29 cellular contexts compared by ENCODE assay signal in the genomic region with DNA sequence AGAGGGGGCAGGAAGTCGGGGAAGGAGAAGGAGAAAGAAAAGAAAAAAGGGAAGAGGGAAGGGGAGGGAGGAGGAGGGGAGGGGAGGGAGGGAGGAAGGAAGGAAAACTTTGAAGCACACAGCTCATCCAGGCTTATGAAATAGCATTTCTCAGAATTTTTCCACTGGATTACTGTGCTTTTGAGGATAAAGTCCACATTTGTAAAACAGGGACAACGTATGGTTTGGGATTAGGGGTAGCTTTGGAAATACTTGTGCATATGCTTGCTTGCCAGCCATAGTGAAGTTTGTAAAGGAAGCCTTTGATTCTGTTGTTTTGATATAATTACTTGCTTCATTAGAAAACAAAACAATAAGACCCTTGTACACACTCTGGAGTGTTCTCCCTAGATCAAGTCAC.
"Had no signal": no experiment of that assay in that cellular context is flagged by ENCODE, and none has a peak within 500 bp of the region (broad histone marks: within the 10 kb centered on the region; RNA-seq: fewer than 3 reads in every experiment).

No MANE protein-coding gene starts in this region.

- H3K4me1 Mint-ChIP-seq: activated CD4-positive, alpha-beta T cell treated with anti-CD3 and anti-CD28 coated beads for 36 hours; central memory CD8-positive, alpha-beta T cell; naive thymus-derived CD4-positive, alpha-beta T cell; stimulated activated naive B cell treated with anti-CD40 and anti-IgM and Interleukin-4, amounts not matched to agents 10 μg/mL and 1 μg/mL and 100 μg/mL, for 72 hours had no signal

- H3K27me3 ChIP-seq: gastroesophageal sphincter, stomach, thyroid gland, upper lobe of left lung, vagina had no signal

- H3K9me3 ChIP-seq: gastroesophageal sphincter, stomach, thyroid gland, upper lobe of left lung, vagina had no signal

- DNase-seq: activated CD4-positive, alpha-beta T cell treated with anti-CD3 and anti-CD28 coated beads for 36 hours; activated CD4-positive, alpha-beta T cell treated with anti-CD3 and anti-CD28 coated beads, Interleukin-2, amount 50 U/mL, for 4 hours; activated CD4-positive, CD25-positive, alpha-beta regulatory T cell; activated naive CD4-positive, alpha-beta T cell; activated T-cell treated with anti-CD3 and anti-CD28 coated beads for 4 hours; activated T-cell treated with anti-CD3 and anti-CD28 coated beads, Interleukin-2, amount 50 U/mL, for 72 hours; anterior cingulate cortex; erythroblast; hippocampal formation; left cardiac atrium; left ventricle myocardium superior; midbrain; naive thymus-derived CD4-positive, alpha-beta T cell; occipital lobe; posterior cingulate gyrus; stimulated activated naive B cell treated with anti-CD40 and anti-IgM and Interleukin-4, amounts not matched to agents 10 μg/mL and 1 μg/mL and 100 μg/mL, for 72 hours; stomach; T-helper 1 cell; thyroid gland; upper lobe of left lung had no signal

- H3K4me3 ChIP-seq: gastroesophageal sphincter, skin epidermis, stomach, thyroid gland, upper lobe of left lung, vagina had no signal

- H3K27me3 Mint-ChIP-seq: central memory CD8-positive, alpha-beta T cell; dendritic cell treated with granulocyte-macrophage colony-stimulating factor and Interleukin-4, amounts not matched to agents 40 ng/mL and 50 ng/mL, for 4 days; naive thymus-derived CD4-positive, alpha-beta T cell; stimulated activated naive B cell treated with anti-CD40 and anti-IgM and Interleukin-4, amounts not matched to agents 10 μg/mL and 1 μg/mL and 100 μg/mL, for 72 hours had no signal

- H3K27ac ChIP-seq: gastroesophageal sphincter, skin epidermis, stomach, thyroid gland, upper lobe of left lung, vagina had no signal

- H3K4me1 ChIP-seq: thyroid gland, vagina had no signal

- H3K4me3 Mint-ChIP-seq: activated CD4-positive, alpha-beta T cell treated with anti-CD3 and anti-CD28 coated beads for 36 hours; activated T-cell treated with anti-CD3 and anti-CD28 coated beads, Interleukin-2, amount 50 U/mL, for 72 hours; central memory CD8-positive, alpha-beta T cell; dendritic cell treated with granulocyte-macrophage colony-stimulating factor and Interleukin-4, amounts not matched to agents 40 ng/mL and 50 ng/mL, for 4 days; naive thymus-derived CD4-positive, alpha-beta T cell; neural crest cell; stimulated activated naive B cell treated with anti-CD40 and anti-IgM and Interleukin-4, amounts not matched to agents 10 μg/mL and 1 μg/mL and 100 μg/mL, for 72 hours; T-helper 2 cell treated with Interferon-gamma antibody and Interleukin-4, amounts not matched to agents 5 μg/mL and 100 μg/mL, for 36 hours had no signal

- H3K36me3 ChIP-seq: gastroesophageal sphincter, stomach, thyroid gland, upper lobe of left lung, vagina had no signal

- H3K9me3 Mint-ChIP-seq: activated naive CD4-positive, alpha-beta T cell treated with anti-CD3 and anti-CD28 coated beads, Interleukin-2, amount 50 U/mL, for 72 hours; activated T-cell treated with anti-CD3 and anti-CD28 coated beads, Interleukin-2, amount 50 U/mL, for 72 hours; central memory CD8-positive, alpha-beta T cell; dendritic cell treated with granulocyte-macrophage colony-stimulating factor and Interleukin-4, amounts not matched to agents 40 ng/mL and 50 ng/mL, for 4 days; T-helper 2 cell treated with Interferon-gamma antibody and Interleukin-4, amounts not matched to agents 5 μg/mL and 100 μg/mL, for 36 hours had no signal

- H3K27ac Mint-ChIP-seq: activated CD4-positive, alpha-beta T cell treated with anti-CD3 and anti-CD28 coated beads for 36 hours; activated naive CD4-positive, alpha-beta T cell treated with anti-CD3 and anti-CD28 coated beads, Interleukin-2, amount 50 U/mL, for 72 hours; activated T-cell treated with anti-CD3 and anti-CD28 coated beads, Interleukin-2, amount 50 U/mL, for 72 hours; dendritic cell treated with granulocyte-macrophage colony-stimulating factor and Interleukin-4, amounts not matched to agents 40 ng/mL and 50 ng/mL, for 4 days; naive thymus-derived CD4-positive, alpha-beta T cell; stimulated activated naive B cell treated with anti-CD40 and anti-IgM and Interleukin-4, amounts not matched to agents 10 μg/mL and 1 μg/mL and 100 μg/mL, for 72 hours; T-helper 2 cell treated with Interferon-gamma antibody and Interleukin-4, amounts not matched to agents 5 μg/mL and 100 μg/mL, for 36 hours had no signal

- ATAC-seq: activated CD4-positive, alpha-beta T cell treated with anti-CD3 and anti-CD28 coated beads for 36 hours; activated naive CD4-positive, alpha-beta T cell treated with anti-CD3 and anti-CD28 coated beads, Interleukin-2, amount 50 U/mL, for 72 hours; activated T-cell treated with anti-CD3 and anti-CD28 coated beads, Interleukin-2, amount 50 U/mL, for 72 hours; gastroesophageal sphincter; left cardiac atrium; left ventricle myocardium superior; naive thymus-derived CD4-positive, alpha-beta T cell; sciatic nerve; stimulated activated naive B cell treated with anti-CD40 and anti-IgM and Interleukin-4, amounts not matched to agents 10 μg/mL and 1 μg/mL and 100 μg/mL, for 72 hours had no signal

- H3K36me3 Mint-ChIP-seq: activated naive CD4-positive, alpha-beta T cell treated with anti-CD3 and anti-CD28 coated beads, Interleukin-2, amount 50 U/mL, for 72 hours; naive thymus-derived CD4-positive, alpha-beta T cell; stimulated activated naive B cell treated with anti-CD40 and anti-IgM and Interleukin-4, amounts not matched to agents 10 μg/mL and 1 μg/mL and 100 μg/mL, for 72 hours had no signal
